In the genomic region with DNA sequence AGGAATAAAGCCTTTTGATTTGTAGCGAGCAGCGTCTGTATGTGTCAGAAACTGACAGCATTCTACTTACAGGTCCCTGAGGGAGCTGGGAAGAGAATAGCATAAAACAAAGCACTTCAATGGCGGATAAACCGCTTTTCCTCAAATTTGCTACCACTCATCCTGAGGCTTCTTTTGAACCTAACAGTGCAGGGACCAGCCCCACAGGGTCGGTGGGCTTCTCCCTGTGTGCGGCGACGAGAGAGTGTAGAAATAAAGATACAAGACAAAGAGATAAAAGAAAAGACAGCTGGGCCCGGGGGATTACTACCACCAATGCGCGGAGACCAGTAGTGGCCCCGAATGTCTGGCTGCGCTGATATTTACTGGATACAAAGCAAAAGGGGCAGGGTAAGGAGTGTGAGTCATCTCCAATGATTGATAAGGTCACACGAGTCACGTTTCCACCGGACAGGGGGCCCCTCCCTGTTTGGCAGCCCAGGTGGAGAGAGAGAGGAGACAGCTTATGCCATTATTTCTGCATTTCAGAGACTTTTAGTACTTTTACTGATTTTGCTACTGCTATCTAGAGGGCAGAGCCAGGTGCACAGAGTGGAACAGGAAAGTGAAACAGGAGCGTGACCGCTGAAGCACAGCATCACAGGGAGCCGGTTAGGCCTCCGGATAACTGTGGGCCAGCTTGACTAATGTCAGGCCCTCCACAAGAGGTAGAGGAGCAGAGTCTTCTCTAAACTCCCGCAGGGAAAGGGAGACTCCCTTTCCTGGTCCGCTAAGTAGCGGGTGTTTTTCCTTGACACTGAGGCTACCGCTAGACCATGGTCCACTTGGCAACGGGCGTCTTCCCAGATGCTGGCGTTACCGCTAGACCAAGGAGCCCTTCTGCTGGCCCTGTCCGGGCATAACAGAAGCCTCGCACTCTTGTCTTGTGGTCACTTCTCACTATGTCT, we compare ENCODE assay signal across 1 cellular context.
TF ChIP-seq lines count a peak whose summit lies in the region.

No MANE protein-coding gene starts in this region.

TF ChIP-seq in HepG2, 621 proteins besides CTCF, POLR2A, EP300 and RAD21:
- peak; percentile 93 for TF ChIP-seq FOSL2 (CRISPR knock-in tag; IDR thresholded peaks at IDR 0.05)
- TF ChIP-seq GATAD2A (CRISPR knock-in tag; IDR thresholded peaks at IDR 0.05): 0 out of 2 replicates have a peak, but pooled peaks have one; percentile 16
- TF ChIP-seq, protein P1, sequence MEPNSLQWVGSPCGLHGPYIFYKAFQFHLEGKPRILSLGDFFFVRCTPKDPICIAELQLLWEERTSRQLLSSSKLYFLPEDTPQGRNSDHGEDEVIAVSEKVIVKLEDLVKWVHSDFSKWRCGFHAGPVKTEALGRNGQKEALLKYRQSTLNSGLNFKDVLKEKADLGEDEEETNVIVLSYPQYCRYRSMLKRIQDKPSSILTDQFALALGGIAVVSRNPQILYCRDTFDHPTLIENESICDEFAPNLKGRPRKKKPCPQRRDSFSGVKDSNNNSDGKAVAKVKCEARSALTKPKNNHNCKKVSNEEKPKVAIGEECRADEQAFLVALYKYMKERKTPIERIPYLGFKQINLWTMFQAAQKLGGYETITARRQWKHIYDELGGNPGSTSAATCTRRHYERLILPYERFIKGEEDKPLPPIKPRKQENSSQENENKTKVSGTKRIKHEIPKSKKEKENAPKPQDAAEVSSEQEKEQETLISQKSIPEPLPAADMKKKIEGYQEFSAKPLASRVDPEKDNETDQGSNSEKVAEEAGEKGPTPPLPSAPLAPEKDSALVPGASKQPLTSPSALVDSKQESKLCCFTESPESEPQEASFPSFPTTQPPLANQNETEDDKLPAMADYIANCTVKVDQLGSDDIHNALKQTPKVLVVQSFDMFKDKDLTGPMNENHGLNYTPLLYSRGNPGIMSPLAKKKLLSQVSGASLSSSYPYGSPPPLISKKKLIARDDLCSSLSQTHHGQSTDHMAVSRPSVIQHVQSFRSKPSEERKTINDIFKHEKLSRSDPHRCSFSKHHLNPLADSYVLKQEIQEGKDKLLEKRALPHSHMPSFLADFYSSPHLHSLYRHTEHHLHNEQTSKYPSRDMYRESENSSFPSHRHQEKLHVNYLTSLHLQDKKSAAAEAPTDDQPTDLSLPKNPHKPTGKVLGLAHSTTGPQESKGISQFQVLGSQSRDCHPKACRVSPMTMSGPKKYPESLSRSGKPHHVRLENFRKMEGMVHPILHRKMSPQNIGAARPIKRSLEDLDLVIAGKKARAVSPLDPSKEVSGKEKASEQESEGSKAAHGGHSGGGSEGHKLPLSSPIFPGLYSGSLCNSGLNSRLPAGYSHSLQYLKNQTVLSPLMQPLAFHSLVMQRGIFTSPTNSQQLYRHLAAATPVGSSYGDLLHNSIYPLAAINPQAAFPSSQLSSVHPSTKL (CRISPR knock-in tag; IDR thresholded peaks at IDR 0.05): peak; percentile 34; the same call in 1 of the 2 replicates
- TF ChIP-seq, protein P2, sequence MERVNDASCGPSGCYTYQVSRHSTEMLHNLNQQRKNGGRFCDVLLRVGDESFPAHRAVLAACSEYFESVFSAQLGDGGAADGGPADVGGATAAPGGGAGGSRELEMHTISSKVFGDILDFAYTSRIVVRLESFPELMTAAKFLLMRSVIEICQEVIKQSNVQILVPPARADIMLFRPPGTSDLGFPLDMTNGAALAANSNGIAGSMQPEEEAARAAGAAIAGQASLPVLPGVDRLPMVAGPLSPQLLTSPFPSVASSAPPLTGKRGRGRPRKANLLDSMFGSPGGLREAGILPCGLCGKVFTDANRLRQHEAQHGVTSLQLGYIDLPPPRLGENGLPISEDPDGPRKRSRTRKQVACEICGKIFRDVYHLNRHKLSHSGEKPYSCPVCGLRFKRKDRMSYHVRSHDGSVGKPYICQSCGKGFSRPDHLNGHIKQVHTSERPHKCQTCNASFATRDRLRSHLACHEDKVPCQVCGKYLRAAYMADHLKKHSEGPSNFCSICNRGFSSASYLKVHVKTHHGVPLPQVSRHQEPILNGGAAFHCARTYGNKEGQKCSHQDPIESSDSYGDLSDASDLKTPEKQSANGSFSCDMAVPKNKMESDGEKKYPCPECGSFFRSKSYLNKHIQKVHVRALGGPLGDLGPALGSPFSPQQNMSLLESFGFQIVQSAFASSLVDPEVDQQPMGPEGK (CRISPR knock-in tag; IDR thresholded peaks at IDR 0.05): 0 out of 2 replicates have a peak, but pooled peaks have one; percentile 24
- TF ChIP-seq KAT8 (CRISPR knock-in tag; IDR thresholded peaks at IDR 0.05): 0 out of 2 replicates have a peak, but pooled peaks have one; percentile 18
- TF ChIP-seq JUNB (CRISPR knock-in tag; IDR thresholded peaks at IDR 0.05; ENCODE audit: borderline replicate concordance): peak; percentile 26; the same call in 1 of the 2 replicates
- TF ChIP-seq, protein P3, sequence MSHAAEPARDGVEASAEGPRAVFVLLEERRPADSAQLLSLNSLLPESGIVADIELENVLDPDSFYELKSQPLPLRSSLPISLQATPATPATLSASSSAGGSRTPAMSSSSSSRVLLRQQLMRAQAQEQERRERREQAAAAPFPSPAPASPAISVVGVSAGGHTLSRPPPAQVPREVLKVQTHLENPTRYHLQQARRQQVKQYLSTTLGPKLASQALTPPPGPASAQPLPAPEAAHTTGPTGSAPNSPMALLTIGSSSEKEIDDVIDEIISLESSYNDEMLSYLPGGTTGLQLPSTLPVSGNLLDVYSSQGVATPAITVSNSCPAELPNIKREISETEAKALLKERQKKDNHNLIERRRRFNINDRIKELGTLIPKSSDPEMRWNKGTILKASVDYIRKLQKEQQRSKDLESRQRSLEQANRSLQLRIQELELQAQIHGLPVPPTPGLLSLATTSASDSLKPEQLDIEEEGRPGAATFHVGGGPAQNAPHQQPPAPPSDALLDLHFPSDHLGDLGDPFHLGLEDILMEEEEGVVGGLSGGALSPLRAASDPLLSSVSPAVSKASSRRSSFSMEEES (CRISPR knock-in tag; IDR thresholded peaks at IDR 0.05): peak; percentile 46; the same call in 1 of the 2 replicates
- TF ChIP-seq THAP11 (CRISPR knock-in tag; IDR thresholded peaks at IDR 0.05): 0 out of 2 replicates have a peak, but pooled peaks have one; percentile 10
- peak; percentile 58; the same call in 1 of the 2 replicates for TF ChIP-seq ZNF768 (CRISPR knock-in tag; IDR thresholded peaks at IDR 0.05)
- 0 out of 2 replicates have a peak, but pooled peaks have one; percentile 53 for TF ChIP-seq MEIS2 (CRISPR knock-in tag; IDR thresholded peaks at IDR 0.05)
- TF ChIP-seq ZC3H13 (CRISPR knock-in tag; IDR thresholded peaks at IDR 0.05): 0 out of 2 replicates have a peak, but pooled peaks have one; percentile 53
- TF ChIP-seq RBFOX2 (IDR thresholded peaks at IDR 0.05; ENCODE audit: low read depth, low read length): peak; percentile 62
- TF ChIP-seq POLR2G (IDR thresholded peaks at IDR 0.05; ENCODE audit: low read depth, low read length): peak; percentile 15; the same call in 1 of the 2 replicates
- TF ChIP-seq, protein P4, sequence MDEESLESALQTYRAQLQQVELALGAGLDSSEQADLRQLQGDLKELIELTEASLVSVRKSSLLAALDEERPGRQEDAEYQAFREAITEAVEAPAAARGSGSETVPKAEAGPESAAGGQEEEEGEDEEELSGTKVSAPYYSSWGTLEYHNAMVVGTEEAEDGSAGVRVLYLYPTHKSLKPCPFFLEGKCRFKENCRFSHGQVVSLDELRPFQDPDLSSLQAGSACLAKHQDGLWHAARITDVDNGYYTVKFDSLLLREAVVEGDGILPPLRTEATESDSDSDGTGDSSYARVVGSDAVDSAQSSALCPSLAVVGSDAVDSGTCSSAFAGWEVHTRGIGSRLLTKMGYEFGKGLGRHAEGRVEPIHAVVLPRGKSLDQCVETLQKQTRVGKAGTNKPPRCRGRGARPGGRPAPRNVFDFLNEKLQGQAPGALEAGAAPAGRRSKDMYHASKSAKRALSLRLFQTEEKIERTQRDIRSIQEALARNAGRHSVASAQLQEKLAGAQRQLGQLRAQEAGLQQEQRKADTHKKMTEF (CRISPR knock-in tag; IDR thresholded peaks at IDR 0.05): 0 out of 2 replicates have a peak, but pooled peaks have one; percentile 22
- peak; percentile 63; the same call in 1 of the 2 replicates for TF ChIP-seq SP5 (CRISPR knock-in tag; IDR thresholded peaks at IDR 0.05; ENCODE audit: borderline replicate concordance, low read depth)
- TF ChIP-seq SAP130 (CRISPR knock-in tag; IDR thresholded peaks at IDR 0.05; ENCODE audit: low read depth): peak; percentile 36; the same call in 1 of the 2 replicates
- TF ChIP-seq BHLHE40 (IDR thresholded peaks at IDR 0.05; ENCODE audit: low read length): peak; percentile 82
- peak; percentile 59; the same call in 1 of the 2 replicates for TF ChIP-seq FOSL1 (CRISPR knock-in tag; IDR thresholded peaks at IDR 0.05; ENCODE audit: borderline replicate concordance)
- TF ChIP-seq, protein P5, sequence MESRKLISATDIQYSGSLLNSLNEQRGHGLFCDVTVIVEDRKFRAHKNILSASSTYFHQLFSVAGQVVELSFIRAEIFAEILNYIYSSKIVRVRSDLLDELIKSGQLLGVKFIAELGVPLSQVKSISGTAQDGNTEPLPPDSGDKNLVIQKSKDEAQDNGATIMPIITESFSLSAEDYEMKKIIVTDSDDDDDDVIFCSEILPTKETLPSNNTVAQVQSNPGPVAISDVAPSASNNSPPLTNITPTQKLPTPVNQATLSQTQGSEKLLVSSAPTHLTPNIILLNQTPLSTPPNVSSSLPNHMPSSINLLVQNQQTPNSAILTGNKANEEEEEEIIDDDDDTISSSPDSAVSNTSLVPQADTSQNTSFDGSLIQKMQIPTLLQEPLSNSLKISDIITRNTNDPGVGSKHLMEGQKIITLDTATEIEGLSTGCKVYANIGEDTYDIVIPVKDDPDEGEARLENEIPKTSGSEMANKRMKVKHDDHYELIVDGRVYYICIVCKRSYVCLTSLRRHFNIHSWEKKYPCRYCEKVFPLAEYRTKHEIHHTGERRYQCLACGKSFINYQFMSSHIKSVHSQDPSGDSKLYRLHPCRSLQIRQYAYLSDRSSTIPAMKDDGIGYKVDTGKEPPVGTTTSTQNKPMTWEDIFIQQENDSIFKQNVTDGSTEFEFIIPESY (CRISPR knock-in tag; IDR thresholded peaks at IDR 0.05): peak; percentile 91
